In the genomic region with DNA sequence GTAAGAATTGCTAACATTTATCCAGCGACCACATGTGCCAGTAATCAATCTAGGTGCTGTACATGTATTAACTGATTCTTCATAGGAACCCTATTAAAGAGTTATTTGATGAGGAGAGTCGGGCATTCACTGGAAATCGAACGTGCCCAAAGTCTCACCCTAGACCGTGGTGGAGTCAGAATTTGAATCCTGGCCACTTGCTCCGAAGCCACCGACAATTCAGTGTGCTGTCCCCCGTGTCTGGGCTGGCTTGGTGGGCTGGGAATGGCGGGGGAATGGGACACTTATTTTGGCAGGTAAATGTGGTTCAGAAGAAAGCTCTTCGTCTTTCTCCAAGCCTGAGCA, we compare ENCODE assay signal across 8 cellular contexts. TPM values are rescaled to one million over a fixed set of nuclear protein-coding genes. Genes with fewer than 3 reads are reported as not detected.
DNase-seq lines count a peak whose midpoint lies in the region; ATAC-seq and TF ChIP-seq lines count a peak whose summit lies in the region.

No MANE protein-coding gene starts in this region.

- WGBS in GM23248 (ENCODE audit: low coverage in 1 of 2, low lambda C conversion rate in 2 of 2, missing lambda C conversion rate in 2 of 2), 2 experiments = 6 to 7% methylated on average over 10 of the region's 10 CpGs

- intact Hi-C loops in gastrocnemius medialis (cut with DNase I; ENCODE audit: low total_unique reads) = loop anchor here (5.0 to 10.0 kb wide), 3 partner anchors 73 to 218 kb away; no protein-coding TSS in a partner anchor

- H3K9me2 ChIP-seq in GM23248 (ENCODE audit: insufficient read depth) = no peaks in the 10 kb centered on the region

- TF ChIP-seq CTCF in fibroblast of villous mesenchyme (IDR thresholded peaks at IDR 0.05; ENCODE audit: insufficient read depth, low read depth, low read length) (no peak), gastrocnemius medialis (IDR thresholded peaks at IDR 0.05 in 4 of 5, conservative IDR thresholded peaks at IDR 0.05 in 1 of 5) (no peak)

- H3K27me3 ChIP-seq in GM23248 (replicated peaks; ENCODE audit: insufficient read depth) (peaks cover 11% of the 10 kb centered on the region; the same call in 1 of the 2 replicates), gastrocnemius medialis (no peaks in the 10 kb centered on the region)

- H3F3A ChIP-seq in GM23248 (ENCODE audit: insufficient read depth) = peaks cover 7% of the 10 kb centered on the region; the same call in 1 of the 2 replicates

- in situ Hi-C loops in GM23248 (cut with MboI) (loop anchor here (10.0 kb wide), 1 partner anchor 59 kb away; no protein-coding TSS in a partner anchor), gastrocnemius medialis (cut with MboI; ENCODE audit: low sequenced_read_pairs in 4 of 4) (loop anchor here in 3 of 4 donors (10.0 to 25.0 kb wide), 2 partner anchors 93 to 139 kb away; no protein-coding TSS in a partner anchor)

- no peak overlapping the region for H3K27ac ChIP-seq in GM23248
- H3K27ac ChIP-seq in gastrocnemius medialis = peak overlapping the region; percentile 71 to 82 (median 78)

- H3K4me3 ChIP-seq in GM23248 = peak overlapping the region; percentile 77
- H3K4me3 ChIP-seq in fibroblast of villous mesenchyme (ENCODE audit: low read depth, low read length) = peak overlapping the region; percentile 76
- H3K4me3 ChIP-seq in gastrocnemius medialis = peak overlapping the region; percentile 73 to 92 (median 86)

- peaks cover 24% of the 10 kb centered on the region for H3K4me1 Mint-ChIP-seq in T-helper 17 cell

- TF ChIP-seq POLR2A in gastrocnemius medialis (IDR thresholded peaks at IDR 0.05) = no peak

- no peaks in the 10 kb centered on the region for H3K36me3 ChIP-seq in GM23248 (ENCODE audit: low read depth)
- no peaks in the 10 kb centered on the region for H3K36me3 ChIP-seq in gastrocnemius medialis

- DNase-seq in GM23248 = no peak
- no peak for DNase-seq in T-helper 17 cell
- no peak for DNase-seq in fibroblast of villous mesenchyme (ENCODE audit: low read depth)
- DNase-seq in gastrocnemius medialis = no peak
- DNase-seq in MV-4-11 (lab: John Stamatoyannopoulos, UW) = no peak
- no peak for DNase-seq in NOMO-1 treated with dmso at 0.1 percent for 144 hours (lab: John Stamatoyannopoulos, UW; ENCODE audit: unreplicated experiment)
- DNase-seq in UCSD-AML1 (lab: John Stamatoyannopoulos, UW; ENCODE audit: unreplicated experiment) = no peak
- DNase-seq in activated gamma-delta T cell treated with Interleukin-2 at 50 U/mL for 16 hours = no peak

- peak overlapping the region; percentile 88 for H2AFZ ChIP-seq in GM23248

- ATAC-seq in T-helper 17 cell (no peak), gastrocnemius medialis (no peak)

- H3K9ac ChIP-seq in GM23248 = no peak overlapping the region

- peak overlapping the region; percentile 76 for H3K4me3 Mint-ChIP-seq in T-helper 17 cell

- peaks cover 7% of the 10 kb centered on the region; the same call in 1 of the 2 replicates for H3K79me2 ChIP-seq in GM23248 (ENCODE audit: insufficient read depth)

- no peak overlapping the region for H3K4me2 ChIP-seq in GM23248 (ENCODE audit: unreplicated experiment)

- H4K20me1 ChIP-seq in GM23248 (ENCODE audit: insufficient read depth) = no peaks in the 10 kb centered on the region

- H3K4me1 ChIP-seq in GM23248 (ENCODE audit: insufficient read depth) (peaks cover 13% of the 10 kb centered on the region), gastrocnemius medialis (peaks cover 4 to 10% of the 10 kb centered on the region in 2 donors)

- H3K27ac Mint-ChIP-seq in T-helper 17 cell = peak overlapping the region; percentile 54

- H3K36me3 Mint-ChIP-seq in T-helper 17 cell (ENCODE audit: low read depth) = no peaks in the 10 kb centered on the region

- no peaks in the 10 kb centered on the region for H3K27me3 Mint-ChIP-seq in T-helper 17 cell

- no peaks in the 10 kb centered on the region for H3K9me3 ChIP-seq in GM23248 (ENCODE audit: low read depth)
- H3K9me3 ChIP-seq in T-helper 17 cell (ENCODE audit: control insufficient read depth, low read length, poor library complexity, severe bottlenecking) = no peaks in the 10 kb centered on the region
- no peaks in the 10 kb centered on the region for H3K9me3 ChIP-seq in gastrocnemius medialis

RNA-seq across cellular contexts. Expression of a gene that starts 0.7 kb away (rescaled TPM):
- 2.5 and 9.6 TPM in 2 replicates for total RNA-seq in GM23248 (2014; rRNA removed; shearing (Covaris generic))
- 0.98 and 1.3 TPM in 2 replicates for polyA plus RNA-seq in GM23248 (2016; fragmentation: Nextera tagmentation; extraction: Ambion mirVana)
- total RNA-seq in T-helper 17 cell (10 to 100 TPM; 36.7 to 46.7 TPM), fibroblast of villous mesenchyme (15.5 and 34.1 TPM in 2 replicates), gastrocnemius medialis (10 to 100 TPM; 10.4 to 17.7 (median 13.2) TPM)
